ENCODE assay signal across 1 cellular context in genomic region chr10:101140084-101140949, GRCh38.
TF ChIP-seq lines count a peak whose summit lies in the region.

No MANE protein-coding gene starts in this region.

TF ChIP-seq in HepG2, 621 proteins besides CTCF, POLR2A, EP300 and RAD21:
- TF ChIP-seq GATA4 (IDR thresholded peaks at IDR 0.05; ENCODE audit: borderline replicate concordance, low read depth), result no peak
- TF ChIP-seq XRCC5 (optimal IDR thresholded peaks at IDR 0.05; ENCODE audit: low read length), result peak; percentile 4
